ENCODE assay signal across 8 cellular contexts in the genomic region with DNA sequence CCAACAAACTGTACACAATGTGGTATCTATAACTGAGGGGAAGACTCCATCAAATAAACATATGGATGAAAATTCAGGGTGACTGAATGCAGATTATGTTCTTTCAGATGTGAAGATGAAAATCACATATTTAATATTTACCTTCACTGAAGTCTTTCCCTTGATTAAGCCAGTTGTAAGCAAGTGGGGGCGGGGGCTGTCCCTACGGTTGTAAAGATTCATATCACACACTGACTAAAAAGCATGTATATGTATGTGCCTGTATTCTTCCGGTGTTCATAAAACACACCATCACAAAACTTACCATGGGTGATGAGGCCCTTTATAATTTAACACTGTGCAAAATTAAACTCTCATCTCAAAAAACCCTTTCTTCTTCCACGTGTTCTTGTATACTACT. TPM values are rescaled to one million over a fixed set of nuclear protein-coding genes. Genes with fewer than 3 reads are reported as not detected.
DNase-seq lines count a peak whose midpoint lies in the region; ATAC-seq and TF ChIP-seq lines count a peak whose summit lies in the region.

No MANE protein-coding gene starts in this region.

- H3K36me3 ChIP-seq in heart left ventricle: no peaks in the 10 kb centered on the region
- H3K36me3 ChIP-seq in upper lobe of right lung: no peaks in the 10 kb centered on the region

- H3K27me3 Mint-ChIP-seq in activated naive CD8-positive, alpha-beta T cell treated with anti-CD3 and anti-CD28 coated beads for 36 hours: no peaks in the 10 kb centered on the region
- no peaks in the 10 kb centered on the region for H3K27me3 Mint-ChIP-seq in natural killer cell (ENCODE audit: low read depth in 2 of 2)

- H3K4me1 Mint-ChIP-seq in activated naive CD8-positive, alpha-beta T cell treated with anti-CD3 and anti-CD28 coated beads for 36 hours: peaks cover 27% of the 10 kb centered on the region
- peaks cover 19 to 46% of the 10 kb centered on the region in 2 donors for H3K4me1 Mint-ChIP-seq in natural killer cell

- intact Hi-C loops in heart left ventricle (cut with DNase I) (no loop called here), left ventricle myocardium superior (cut with micrococcal nuclease) (no loop called here), natural killer cell (cut with micrococcal nuclease) (loop anchor here (5.0 to 10.0 kb wide), 2 partner anchors 235 to 313 kb away; a partner anchor contains a TSS), upper lobe of right lung (cut with DNase I) (no loop called here)

- H3K9me3 ChIP-seq in heart left ventricle (no peaks in the 10 kb centered on the region), upper lobe of right lung (no peaks in the 10 kb centered on the region)

- DNase-seq in heart left ventricle (no peak), left ventricle myocardium superior (no peak), natural killer cell (no peak), upper lobe of right lung (no peak), hepatic stellate cell (ENCODE audit: low spot score) (no peak)
- peak; percentile 42 for DNase-seq in activated naive CD8-positive, alpha-beta T cell treated with anti-CD3 and anti-CD28 coated beads for 36 hours

- H3K4me1 ChIP-seq in heart left ventricle (peaks cover 0 to 23% (median 3%) of the 10 kb centered on the region in 12 donors), upper lobe of right lung (no peaks in the 10 kb centered on the region)

- 61 to 67% (median 63%) methylated on average over 4 of the region's 4 CpGs for WGBS in heart left ventricle, 4 donors

- no peaks in the 10 kb centered on the region for H3K9me3 Mint-ChIP-seq in activated naive CD8-positive, alpha-beta T cell treated with anti-CD3 and anti-CD28 coated beads for 36 hours
- H3K9me3 Mint-ChIP-seq in natural killer cell: no peaks in the 10 kb centered on the region

- H3K27ac Mint-ChIP-seq in activated naive CD8-positive, alpha-beta T cell treated with anti-CD3 and anti-CD28 coated beads for 36 hours: peak overlapping the region; percentile 85
- peak overlapping the region; percentile 64 to 94 for H3K27ac Mint-ChIP-seq in natural killer cell

- H3K27ac ChIP-seq in heart left ventricle (peak overlapping the region in 1 of 12 donors; percentile 87), upper lobe of right lung (no peak overlapping the region)

- H3K27me3 ChIP-seq in heart left ventricle (peaks cover 0 to 7% (median 0%) of the 10 kb centered on the region in 9 donors), upper lobe of right lung (no peaks in the 10 kb centered on the region)

- H3K4me3 Mint-ChIP-seq in activated naive CD8-positive, alpha-beta T cell treated with anti-CD3 and anti-CD28 coated beads for 36 hours: peak overlapping the region; percentile 85
- peak overlapping the region; percentile 81 for H3K4me3 Mint-ChIP-seq in natural killer cell

- TF ChIP-seq CTCF in heart left ventricle (IDR thresholded peaks at IDR 0.05) (no peak), natural killer cell (IDR thresholded peaks at IDR 0.05) (no peak), upper lobe of right lung (IDR thresholded peaks at IDR 0.05) (no peak)

- peak overlapping the region in 10 of 12 donors; percentile 45 to 98 (median 83) for H3K4me3 ChIP-seq in heart left ventricle
- peak overlapping the region; percentile 61 for H3K4me3 ChIP-seq in upper lobe of right lung

- peaks cover 7% of the 10 kb centered on the region for H3K36me3 Mint-ChIP-seq in activated naive CD8-positive, alpha-beta T cell treated with anti-CD3 and anti-CD28 coated beads for 36 hours
- no peaks in the 10 kb centered on the region for H3K36me3 Mint-ChIP-seq in natural killer cell

- ATAC-seq in heart left ventricle (no peak), left ventricle myocardium superior (no peak), natural killer cell (no peak), upper lobe of right lung (no peak), GM19395 (IDR thresholded peaks at IDR 0.05; ENCODE audit: unreplicated experiment) (no peak), GM18511 (IDR thresholded peaks at IDR 0.05; ENCODE audit: unreplicated experiment) (no peak)

- TF ChIP-seq POLR2A in heart left ventricle (IDR thresholded peaks at IDR 0.05): no peak

RNA-seq across cellular contexts. Expression of a gene that starts 1.3 kb away (rescaled TPM):
- total RNA-seq in heart left ventricle (10 to 100 TPM; 12.0 to 27.8 (median 16.3) TPM), left ventricle myocardium superior (12.8 TPM), natural killer cell (10 to 100 TPM; 20.4 to 26.1 (median 21.3) TPM), upper lobe of right lung (21.9 TPM)
- 1 to 10 TPM; 3.8 to 9.8 TPM for polyA plus RNA-seq in heart left ventricle
- 10 to 100 TPM; 23.0 to 25.0 TPM for total RNA-seq in activated naive CD8-positive, alpha-beta T cell treated with anti-CD3 and anti-CD28 coated beads for 36 hours
